In the genomic region with DNA sequence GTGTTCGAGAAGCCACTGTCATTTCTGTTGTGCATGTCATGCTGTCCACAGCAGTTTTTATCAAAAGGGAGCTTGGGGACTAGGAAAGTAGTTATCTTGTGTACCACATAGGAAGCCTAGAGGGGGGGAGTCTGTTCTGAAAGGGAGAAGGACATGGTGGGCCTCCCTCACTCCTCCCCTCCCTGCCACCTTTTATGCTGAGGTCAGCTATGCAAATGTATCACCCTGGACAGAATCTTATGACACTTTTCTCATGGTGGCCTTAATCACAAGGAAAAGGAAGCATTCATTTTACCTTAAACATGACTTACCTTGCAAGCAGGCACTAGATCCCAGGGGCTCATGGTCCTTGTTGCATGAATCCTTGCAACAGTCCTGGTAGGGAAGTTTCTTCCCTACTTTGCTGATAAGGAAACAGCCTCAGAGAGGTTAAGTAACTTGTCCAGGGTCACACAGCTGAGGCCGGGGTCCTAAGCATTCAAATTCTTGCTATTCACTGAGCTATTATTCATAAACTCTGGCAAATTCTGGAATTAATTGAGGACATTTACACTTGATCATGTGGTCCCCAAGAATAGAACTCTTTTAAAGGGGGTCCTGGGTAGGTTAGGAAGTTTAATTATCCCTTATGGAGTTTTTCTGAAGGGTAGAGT, we compare ENCODE assay signal across 29 cellular contexts.
"Had no signal": no experiment of that assay in that cellular context is flagged by ENCODE, and none has a peak within 500 bp of the region (broad histone marks: within the 10 kb centered on the region; RNA-seq: fewer than 3 reads in every experiment).

No MANE protein-coding gene starts in this region.

- H3K27ac ChIP-seq: left lung, lower lobe of right lung, pancreas, prostate gland, thyroid gland, transverse colon, upper lobe of left lung, vagina had no signal

- H3K4me1 ChIP-seq: left lung, lower lobe of right lung, pancreas, prostate gland, thyroid gland, transverse colon, upper lobe of left lung, vagina had no signal

- H3K27me3 ChIP-seq: pancreas, thyroid gland, transverse colon, upper lobe of left lung, vagina had no signal

- H3K4me2 ChIP-seq: smooth muscle cell had no signal

- DNase-seq: hypothalamus; immature natural killer cell; kidney; left colon; left lung; lower lobe of right lung; mammary epithelial cell; mesenchymal stem cell; naive thymus-derived CD8-positive, alpha-beta T cell; nucleus accumbens; pancreas; posterior cingulate gyrus; retina; right cardiac atrium; stimulated activated CD4-positive, alpha-beta T cell treated with anti-CD3 and anti-CD28 coated beads, Interleukin-1b, Interleukin-23, amount 100 ng/mL, for 48 hours; stimulated activated CD4-positive, alpha-beta T cell treated with anti-CD3 and anti-CD28 coated beads, Interleukin-2, amount 100 ng/mL, for 48 hours; stimulated activated CD4-positive, alpha-beta T cell treated with anti-CD3 and anti-CD28 coated beads, Interleukin-4, amount 100 ng/mL, for 4 hours; stimulated activated CD8-positive, alpha-beta memory T cell treated with anti-CD3 and anti-CD28 coated beads, Interleukin-4, amount 100 ng/mL, for 48 hours; stimulated activated naive CD4-positive, alpha-beta T cell treated with Interleukin-2 at 50 U/mL for 16 hours; stimulated activated naive CD8-positive, alpha-beta T cell treated with anti-CD3 and anti-CD28 coated beads, Interleukin-15, amount 100 ng/mL, for 72 hours; substantia nigra; thyroid gland; transverse colon; upper lobe of left lung had no signal

- H3K9me3 ChIP-seq: pancreas, prostate gland, thyroid gland had no signal

- ATAC-seq: left colon; left lung; lower lobe of right lung; naive thymus-derived CD8-positive, alpha-beta T cell; pancreas; right cardiac atrium; stimulated activated memory B cell treated with anti-CD40 and anti-IgM and Interleukin-4, amounts not matched to agents 10 μg/mL and 1 μg/mL and 100 μg/mL, for 72 hours; stimulated activated naive CD8-positive, alpha-beta T cell treated with anti-CD3 and anti-CD28 coated beads, Interleukin-15, amount 100 ng/mL, for 72 hours had no signal

- FAIRE-seq: islet of Langerhans, kidney, pancreas had no signal

- H3K4me3 ChIP-seq: left lung, lower lobe of right lung, pancreas, prostate gland, smooth muscle cell, thyroid gland, transverse colon, upper lobe of left lung, vagina had no signal

- H3K36me3 ChIP-seq: left lung, lower lobe of right lung, pancreas, prostate gland, thyroid gland, transverse colon, upper lobe of left lung, vagina had no signal
